ENCODE assay signal across 1 cellular context in genomic region chr1:208219659-208220282, GRCh38.
TF ChIP-seq lines count a peak whose summit lies in the region.

No MANE protein-coding gene starts in this region.

TF ChIP-seq in K562, 482 proteins besides CTCF, POLR2A, EP300 and RAD21 (continued from another document and continues in another):
- no peak for TF ChIP-seq CEBPZ (IDR thresholded peaks at IDR 0.05; ENCODE audit: borderline replicate concordance, low read depth, low read length)
- no peak for TF ChIP-seq ZNF76 (CRISPR knock-in tag; IDR thresholded peaks at IDR 0.05; ENCODE audit: borderline replicate concordance)
- 0 out of 2 replicates have a peak, but pooled peaks have one; percentile 35 for TF ChIP-seq GATAD2B (IDR thresholded peaks at IDR 0.05; ENCODE audit: borderline replicate concordance)
- TF ChIP-seq JUN (IDR thresholded peaks at IDR 0.05; ENCODE audit: borderline replicate concordance, low read depth, low read length) = peak; percentile 85
- TF ChIP-seq JUN (CRISPR knock-in tag; IDR thresholded peaks at IDR 0.05; ENCODE audit: borderline replicate concordance) = no peak
- peak; percentile 33 for TF ChIP-seq NFE2 (IDR thresholded peaks at IDR 0.05; ENCODE audit: low read depth)
- TF ChIP-seq IRF2 (CRISPR knock-in tag; IDR thresholded peaks at IDR 0.05) = no peak
- no peak for TF ChIP-seq KHSRP (IDR thresholded peaks at IDR 0.05)
- peak in 1 of 2 experiments; percentile 16; a peak in 1 of 4 replicates for TF ChIP-seq TBL1XR1 (IDR thresholded peaks at IDR 0.05; ENCODE audit: low read length in 2 of 2)
- TF ChIP-seq MEIS2 (IDR thresholded peaks at IDR 0.05; ENCODE audit: partially characterized antibody) = no peak
- peak; percentile 74; the same call in 1 of the 2 replicates for TF ChIP-seq ZKSCAN1 (IDR thresholded peaks at IDR 0.05; ENCODE audit: low read depth, low read length)
- TF ChIP-seq KAT7 (CRISPR knock-in tag; IDR thresholded peaks at IDR 0.05; ENCODE audit: borderline replicate concordance) = no peak; the same call in 1 of the 2 replicates
- TF ChIP-seq ZC3H8 (IDR thresholded peaks at IDR 0.05) = no peak
- no peak for TF ChIP-seq ZNF143 (CRISPR knock-in tag; IDR thresholded peaks at IDR 0.05)
- 0 out of 2 replicates have a peak, but pooled peaks have one; percentile 35 for TF ChIP-seq ZNF311 (CRISPR knock-in tag; IDR thresholded peaks at IDR 0.05)
- TF ChIP-seq ZNF408 (CRISPR knock-in tag; IDR thresholded peaks at IDR 0.05; ENCODE audit: low read depth) = no peak
- TF ChIP-seq ZSCAN29 (IDR thresholded peaks at IDR 0.05) = no peak
- no peak for TF ChIP-seq MCM2 (IDR thresholded peaks at IDR 0.05; ENCODE audit: low read depth)
- no peak for TF ChIP-seq ZC3H11A (IDR thresholded peaks at IDR 0.05; ENCODE audit: low read depth, low read length)
- TF ChIP-seq XRCC5 (IDR thresholded peaks at IDR 0.05; ENCODE audit: low read depth, low read length) = peak; percentile 61
- TF ChIP-seq XRCC3 (IDR thresholded peaks at IDR 0.05) = no peak
- no peak for TF ChIP-seq ZNF165 (CRISPR knock-in tag; IDR thresholded peaks at IDR 0.05; ENCODE audit: borderline replicate concordance)
- no peak for TF ChIP-seq PHB (CRISPR knock-in tag; IDR thresholded peaks at IDR 0.05)
- TF ChIP-seq ETV5 (CRISPR knock-in tag; IDR thresholded peaks at IDR 0.05; ENCODE audit: low read depth) = peak; percentile 96
- no peak for TF ChIP-seq MCM5 (IDR thresholded peaks at IDR 0.05; ENCODE audit: low read depth)
- no peak for TF ChIP-seq NCOA6 (IDR thresholded peaks at IDR 0.05)
- no peak for TF ChIP-seq SAFB (IDR thresholded peaks at IDR 0.05; ENCODE audit: borderline replicate concordance, low read depth, low read length)
- TF ChIP-seq ZNF511 (CRISPR knock-in tag; IDR thresholded peaks at IDR 0.05) = 0 out of 2 replicates have a peak, but pooled peaks have one; percentile 20
- peak; percentile 71; the same call in 1 of the 2 replicates for TF ChIP-seq TARDBP (IDR thresholded peaks at IDR 0.05)
- no peak for TF ChIP-seq YBX1 (IDR thresholded peaks at IDR 0.05)
- TF ChIP-seq IRF1 (CRISPR knock-in tag; IDR thresholded peaks at IDR 0.05; ENCODE audit: borderline replicate concordance) = no peak
- TF ChIP-seq PML (IDR thresholded peaks at IDR 0.05; ENCODE audit: low read length) = peak; percentile 65
- TF ChIP-seq KAT2B (IDR thresholded peaks at IDR 0.05; ENCODE audit: low read depth, low read length) = no peak
- no peak for TF ChIP-seq ILF3 (IDR thresholded peaks at IDR 0.05; ENCODE audit: borderline replicate concordance)
- no peak for TF ChIP-seq ZNF217 (CRISPR knock-in tag; IDR thresholded peaks at IDR 0.05)
- TF ChIP-seq ZZZ3 (IDR thresholded peaks at IDR 0.05) = no peak
- TF ChIP-seq CHD2 (IDR thresholded peaks at IDR 0.05; ENCODE audit: low read depth, low read length) = no peak
- TF ChIP-seq ZNF449 (CRISPR knock-in tag; IDR thresholded peaks at IDR 0.05) = no peak; the same call in 1 of the 2 replicates
- TF ChIP-seq MTA3 (IDR thresholded peaks at IDR 0.05; ENCODE audit: borderline replicate concordance) = peak; percentile 82; the same call in 1 of the 2 replicates
- TF ChIP-seq MIER1 (IDR thresholded peaks at IDR 0.05; ENCODE audit: low read depth) = 0 out of 2 replicates have a peak, but pooled peaks have one; percentile 38
- peak; percentile 54 for TF ChIP-seq BHLHE40 (IDR thresholded peaks at IDR 0.05; ENCODE audit: low read length)
- TF ChIP-seq ZNF431 (CRISPR knock-in tag; IDR thresholded peaks at IDR 0.05) = no peak
- peak; percentile 40; the same call in 1 of the 2 replicates for TF ChIP-seq ZFX (CRISPR knock-in tag; IDR thresholded peaks at IDR 0.05)
- peak; percentile 13; the same call in 1 of the 2 replicates for TF ChIP-seq EHMT2 (IDR thresholded peaks at IDR 0.05)
- TF ChIP-seq RNF219 (CRISPR knock-in tag; IDR thresholded peaks at IDR 0.05) = no peak
- TF ChIP-seq PTBP1 (IDR thresholded peaks at IDR 0.05; ENCODE audit: low read depth, low read length) = no peak
- no peak for TF ChIP-seq TEAD2 (tag; IDR thresholded peaks at IDR 0.05)
- TF ChIP-seq ZBTB43 (CRISPR knock-in tag; IDR thresholded peaks at IDR 0.05) = no peak
- no peak for TF ChIP-seq CBFB (CRISPR knock-in tag; IDR thresholded peaks at IDR 0.05)
- TF ChIP-seq RBFOX2 (IDR thresholded peaks at IDR 0.05; ENCODE audit: low read depth, low read length) = peak; percentile 73
- no peak for TF ChIP-seq NFIX (CRISPR knock-in tag; IDR thresholded peaks at IDR 0.05; ENCODE audit: low read depth)
- no peak for TF ChIP-seq POU5F1 (IDR thresholded peaks at IDR 0.05; ENCODE audit: borderline replicate concordance, low read depth, low read length, partially characterized antibody)
- no peak for TF ChIP-seq ZNF3 (CRISPR knock-in tag; IDR thresholded peaks at IDR 0.05)
- peak; percentile 83 for TF ChIP-seq ZNF609 (CRISPR knock-in tag; IDR thresholded peaks at IDR 0.05; ENCODE audit: borderline replicate concordance)
- no peak for TF ChIP-seq USF1 (CRISPR knock-in tag; IDR thresholded peaks at IDR 0.05)
- TF ChIP-seq CBX2 (IDR thresholded peaks at IDR 0.05; ENCODE audit: insufficient read depth, low read length, poor library complexity, severe bottlenecking) = no peak
- no peak for TF ChIP-seq NKRF (IDR thresholded peaks at IDR 0.05; ENCODE audit: borderline replicate concordance)
